ENCODE assay signal across 23 cellular contexts in the genomic region with DNA sequence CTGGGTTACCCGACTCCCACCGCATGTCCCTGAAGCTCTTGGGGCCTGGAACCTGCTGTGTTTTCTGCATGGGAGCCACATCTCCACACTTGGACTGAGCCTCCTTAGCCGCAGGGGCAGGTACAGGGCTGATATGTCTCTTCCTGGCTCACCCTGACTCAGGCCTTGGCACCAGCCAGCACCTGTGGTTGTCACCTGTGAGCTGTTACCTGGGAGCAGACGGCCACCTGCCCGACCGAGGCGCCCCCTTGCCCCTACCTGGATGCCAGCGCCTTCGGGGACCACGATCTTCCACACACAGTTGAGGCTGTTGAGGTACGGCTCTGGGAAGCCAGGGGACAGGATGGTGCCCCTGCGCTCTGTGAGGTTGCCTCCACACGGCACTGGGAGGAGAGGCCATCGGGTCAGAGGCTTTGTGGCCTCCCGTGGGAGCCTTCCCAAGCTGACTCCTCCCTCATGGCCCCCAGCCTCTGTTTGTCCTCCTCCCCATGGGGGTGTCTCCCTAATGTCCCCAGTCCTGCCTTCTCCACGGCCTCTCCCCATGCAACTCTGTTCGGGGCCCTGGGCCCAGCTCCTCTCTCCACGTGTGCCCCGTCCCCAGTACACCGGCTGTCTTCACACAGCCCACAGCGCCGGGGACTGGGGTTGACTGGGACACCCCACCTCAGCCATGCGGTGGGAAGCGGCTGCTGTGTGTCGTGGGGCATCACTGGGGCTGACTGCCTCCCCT.
"Had no signal": no experiment of that assay in that cellular context is flagged by ENCODE, and none has a peak within 500 bp of the region (broad histone marks: within the 10 kb centered on the region; RNA-seq: fewer than 3 reads in every experiment).

No MANE protein-coding gene starts in this region.

- H3K9me3 ChIP-seq: stomach, thyroid gland had no signal

- H3K27me3 ChIP-seq: neural progenitor cell, thyroid gland had no signal

- ATAC-seq: left lobe of liver; naive thymus-derived CD4-positive, alpha-beta T cell; sciatic nerve had no signal

- H3K9ac ChIP-seq: neural progenitor cell, parathyroid adenoma had no signal

- H3K4me3 Mint-ChIP-seq: memory B cell; naive thymus-derived CD4-positive, alpha-beta T cell; nephron; neural progenitor cell had no signal

- H3K4me2 ChIP-seq: neural progenitor cell, smooth muscle cell had no signal

- H3K4me3 ChIP-seq: lung, neural progenitor cell, smooth muscle cell, stomach, thyroid gland had no signal

- H3K9me3 Mint-ChIP-seq: naive thymus-derived CD4-positive, alpha-beta T cell; nephron had no signal

- H3K36me3 ChIP-seq: neural progenitor cell, stomach, thyroid gland had no signal

- H3K79me2 ChIP-seq: parathyroid adenoma had no signal

- DNase-seq: dermis blood vessel endothelial cell; effector memory CD4-positive, alpha-beta T cell; kidney; midbrain; naive thymus-derived CD4-positive, alpha-beta T cell; nucleus accumbens; stimulated activated CD4-positive, alpha-beta T cell treated with anti-CD3 and anti-CD28 coated beads, Interleukin-12 subunit alpha, Interleukin-12 subunit beta, amount 100 ng/mL, for 4 hours; stimulated activated CD4-positive, alpha-beta T cell treated with anti-CD3 and anti-CD28 coated beads, Interleukin-4, amount 100 ng/mL, for 1 hour; stimulated activated naive CD4-positive, alpha-beta T cell treated with Interleukin-2 at 50 U/mL for 16 hours; stomach; thyroid gland had no signal

- FAIRE-seq: colon, endometrium, frontal cortex, kidney had no signal

- H3K27ac Mint-ChIP-seq: memory B cell, nephron, neural progenitor cell, progenitor cell of endocrine pancreas had no signal

- H3K36me3 Mint-ChIP-seq: memory B cell; naive thymus-derived CD4-positive, alpha-beta T cell; neural progenitor cell had no signal

- H2AFZ ChIP-seq: neural progenitor cell, parathyroid adenoma had no signal

- H3K27ac ChIP-seq: neural progenitor cell, parathyroid adenoma, stomach, thyroid gland had no signal

- H3K4me1 Mint-ChIP-seq: memory B cell had no signal

- H3K4me1 ChIP-seq: neural progenitor cell, parathyroid adenoma, stomach, thyroid gland had no signal
